2 cellular contexts compared by ENCODE assay signal in the genomic region with DNA sequence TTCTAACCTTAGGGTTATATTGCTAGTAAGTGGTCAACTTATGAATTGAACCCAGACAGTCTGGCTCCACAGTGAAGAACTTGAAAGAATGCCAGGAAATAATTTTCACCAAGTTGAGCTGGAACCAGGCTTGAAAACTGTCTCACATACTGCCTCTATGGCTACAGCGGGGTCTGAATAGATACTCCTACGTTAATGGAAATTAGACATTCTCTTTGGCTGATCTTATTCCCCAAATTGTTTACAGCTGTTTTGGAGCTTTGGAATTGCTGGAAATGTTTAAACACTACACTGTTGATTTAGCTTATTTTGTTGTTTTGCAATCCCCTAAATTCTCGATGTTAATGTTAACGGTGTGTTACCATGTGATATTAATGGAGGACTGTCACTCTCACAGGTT.
TF ChIP-seq lines count a peak whose summit lies in the region.

No MANE protein-coding gene starts in this region.

TF ChIP-seq in SK-N-SH treated with all-trans-retinoic acid at 6 μM for 48 hours, 23 proteins besides CTCF, POLR2A, EP300 and RAD21 (continued from another document):
- TF ChIP-seq, protein P1, sequence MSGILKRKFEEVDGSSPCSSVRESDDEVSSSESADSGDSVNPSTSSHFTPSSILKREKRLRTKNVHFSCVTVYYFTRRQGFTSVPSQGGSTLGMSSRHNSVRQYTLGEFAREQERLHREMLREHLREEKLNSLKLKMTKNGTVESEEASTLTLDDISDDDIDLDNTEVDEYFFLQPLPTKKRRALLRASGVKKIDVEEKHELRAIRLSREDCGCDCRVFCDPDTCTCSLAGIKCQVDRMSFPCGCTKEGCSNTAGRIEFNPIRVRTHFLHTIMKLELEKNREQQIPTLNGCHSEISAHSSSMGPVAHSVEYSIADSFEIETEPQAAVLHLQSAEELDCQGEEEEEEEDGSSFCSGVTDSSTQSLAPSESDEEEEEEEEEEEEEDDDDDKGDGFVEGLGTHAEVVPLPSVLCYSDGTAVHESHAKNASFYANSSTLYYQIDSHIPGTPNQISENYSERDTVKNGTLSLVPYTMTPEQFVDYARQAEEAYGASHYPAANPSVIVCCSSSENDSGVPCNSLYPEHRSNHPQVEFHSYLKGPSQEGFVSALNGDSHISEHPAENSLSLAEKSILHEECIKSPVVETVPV (CRISPR knock-in tag; IDR thresholded peaks at IDR 0.05), result no peak
- TF ChIP-seq PPARA (CRISPR knock-in tag; IDR thresholded peaks at IDR 0.05; ENCODE audit: borderline replicate concordance) (no peak), GLIS3 (CRISPR knock-in tag; IDR thresholded peaks at IDR 0.05) (no peak), TCF4 (CRISPR knock-in tag; IDR thresholded peaks at IDR 0.05; ENCODE audit: borderline replicate concordance) (no peak)

TF ChIP-seq in SK-N-SH, 30 proteins besides CTCF, POLR2A, EP300 and RAD21 (continued from another document):
- TF ChIP-seq, protein P2, sequence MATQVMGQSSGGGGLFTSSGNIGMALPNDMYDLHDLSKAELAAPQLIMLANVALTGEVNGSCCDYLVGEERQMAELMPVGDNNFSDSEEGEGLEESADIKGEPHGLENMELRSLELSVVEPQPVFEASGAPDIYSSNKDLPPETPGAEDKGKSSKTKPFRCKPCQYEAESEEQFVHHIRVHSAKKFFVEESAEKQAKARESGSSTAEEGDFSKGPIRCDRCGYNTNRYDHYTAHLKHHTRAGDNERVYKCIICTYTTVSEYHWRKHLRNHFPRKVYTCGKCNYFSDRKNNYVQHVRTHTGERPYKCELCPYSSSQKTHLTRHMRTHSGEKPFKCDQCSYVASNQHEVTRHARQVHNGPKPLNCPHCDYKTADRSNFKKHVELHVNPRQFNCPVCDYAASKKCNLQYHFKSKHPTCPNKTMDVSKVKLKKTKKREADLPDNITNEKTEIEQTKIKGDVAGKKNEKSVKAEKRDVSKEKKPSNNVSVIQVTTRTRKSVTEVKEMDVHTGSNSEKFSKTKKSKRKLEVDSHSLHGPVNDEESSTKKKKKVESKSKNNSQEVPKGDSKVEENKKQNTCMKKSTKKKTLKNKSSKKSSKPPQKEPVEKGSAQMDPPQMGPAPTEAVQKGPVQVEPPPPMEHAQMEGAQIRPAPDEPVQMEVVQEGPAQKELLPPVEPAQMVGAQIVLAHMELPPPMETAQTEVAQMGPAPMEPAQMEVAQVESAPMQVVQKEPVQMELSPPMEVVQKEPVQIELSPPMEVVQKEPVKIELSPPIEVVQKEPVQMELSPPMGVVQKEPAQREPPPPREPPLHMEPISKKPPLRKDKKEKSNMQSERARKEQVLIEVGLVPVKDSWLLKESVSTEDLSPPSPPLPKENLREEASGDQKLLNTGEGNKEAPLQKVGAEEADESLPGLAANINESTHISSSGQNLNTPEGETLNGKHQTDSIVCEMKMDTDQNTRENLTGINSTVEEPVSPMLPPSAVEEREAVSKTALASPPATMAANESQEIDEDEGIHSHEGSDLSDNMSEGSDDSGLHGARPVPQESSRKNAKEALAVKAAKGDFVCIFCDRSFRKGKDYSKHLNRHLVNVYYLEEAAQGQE (IDR thresholded peaks at IDR 0.05; ENCODE audit: low read depth, low read length), result no peak
- TF ChIP-seq NRF1 (IDR thresholded peaks at IDR 0.05; ENCODE audit: low read depth, low read length), result no peak
- TF ChIP-seq TEAD4 (IDR thresholded peaks at IDR 0.05; ENCODE audit: borderline replicate concordance, insufficient read depth), result no peak
- no peak for TF ChIP-seq POLR2AphosphoS5 (IDR thresholded peaks at IDR 0.05; ENCODE audit: low read depth, low read length)
- no peak for TF ChIP-seq ELF1 (IDR thresholded peaks at IDR 0.05)
- TF ChIP-seq CHD2 (IDR thresholded peaks at IDR 0.05; ENCODE audit: low read length, partially characterized antibody), result no peak
- TF ChIP-seq RCOR1 (IDR thresholded peaks at IDR 0.05; ENCODE audit: low read length), result no peak
- TF ChIP-seq YY1 (IDR thresholded peaks at IDR 0.05; ENCODE audit: low read depth), result no peak
- TF ChIP-seq FOXM1 (IDR thresholded peaks at IDR 0.05; ENCODE audit: low read depth), result no peak
- TF ChIP-seq GABPA (IDR thresholded peaks at IDR 0.05; ENCODE audit: low read depth), result no peak
- TF ChIP-seq SMC3 (IDR thresholded peaks at IDR 0.05; ENCODE audit: low read depth, low read length), result no peak
- TF ChIP-seq GATA2 (CRISPR knock-in tag; IDR thresholded peaks at IDR 0.05), result no peak
- no peak for TF ChIP-seq FOXJ3 (CRISPR knock-in tag; IDR thresholded peaks at IDR 0.05)
